18 cellular contexts compared by ENCODE assay signal in the genomic region with DNA sequence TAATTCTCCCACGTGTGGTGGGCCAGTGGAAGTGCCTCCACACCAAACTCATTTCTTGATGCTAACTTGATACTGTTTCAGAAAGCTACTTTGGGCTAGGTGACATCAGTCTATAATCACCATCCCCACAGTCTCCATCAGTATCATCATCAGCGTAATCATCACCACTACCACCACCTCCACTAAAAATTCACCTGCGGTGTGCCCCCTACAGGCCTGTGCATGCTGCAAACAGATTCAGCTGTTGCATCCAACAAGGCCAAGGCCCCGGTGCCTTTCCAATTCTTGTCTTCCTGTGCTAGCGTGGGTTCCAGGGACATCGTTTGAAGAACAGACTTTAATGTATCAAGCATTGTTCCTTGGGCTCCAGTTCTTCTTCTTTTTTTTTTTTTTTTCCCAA.
DNase-seq lines count a peak whose midpoint lies in the region; ATAC-seq and TF ChIP-seq lines count a peak whose summit lies in the region.
"Had no signal": no experiment of that assay in that cellular context is flagged by ENCODE, and none has a peak within 500 bp of the region (broad histone marks: within the 10 kb centered on the region; RNA-seq: fewer than 3 reads in every experiment).

No MANE protein-coding gene starts in this region.

- H3K27me3 ChIP-seq in PC-3 (ENCODE audit: low read length) (peaks cover 76% of the 10 kb centered on the region), trophoblast cell (ENCODE audit: insufficient read depth, low read length) (no peaks in the 10 kb centered on the region)
- H3K27me3 ChIP-seq: ascending aorta had no signal

- H4K20me1 ChIP-seq in PC-3 (ENCODE audit: low read length) = no peaks in the 10 kb centered on the region

- peak; percentile 45 for DNase-seq in activated CD4-positive, alpha-beta T cell treated with anti-CD3 and anti-CD28 coated beads for 36 hours
- no peak for DNase-seq in activated CD4-positive, alpha-beta T cell treated with anti-CD3 and anti-CD28 coated beads for 4 hours
- DNase-seq in PC-3 (no peak), glutamatergic neuron (no peak), trophoblast cell (no peak)
- DNase-seq in NK-92 treated with Interleukin-12 subunit alpha and Interleukin-12 subunit beta, amount 100 ng/mL, for 24 hours (lab: John Stamatoyannopoulos, UW) = no peak
- DNase-seq: activated B cell treated with CpG ODN at 0.5 μM for 24 hours; GDM1; GOT3; NCI-H2107; NCI-H82; stimulated activated naive CD4-positive, alpha-beta T cell treated with Interleukin-2 at 50 U/mL for 16 hours had no signal

- H3K4me1 ChIP-seq in PC-3 (ENCODE audit: insufficient read depth, low read length) = no peaks in the 10 kb centered on the region
- no peaks in the 10 kb centered on the region for H3K4me1 ChIP-seq in trophoblast cell (ENCODE audit: control insufficient read depth in 1 of 2, insufficient read depth in 2 of 2, low read length in 2 of 2)
- H3K4me1 ChIP-seq: ascending aorta had no signal

- H4K8ac ChIP-seq in trophoblast cell (ENCODE audit: low read depth, low read length) = no peak overlapping the region

- CTCF ChIA-PET in activated CD4-positive, alpha-beta T cell treated with anti-CD3 and anti-CD28 coated beads for 36 hours (lab: Charles Lee) = interaction anchor here (0.6 kb wide), 1 partner anchor 374 kb away, joined by 3 read pairs; no protein-coding TSS in a partner anchor
- CTCF ChIA-PET in PC-3 (lab: Charles Lee) = no interaction called here

- no peak overlapping the region for H3K9ac ChIP-seq in PC-3 (ENCODE audit: low read length)
- H3K9ac ChIP-seq in trophoblast cell (ENCODE audit: low read length) = no peak overlapping the region

- H3K9me3 ChIP-seq in PC-3 (ENCODE audit: low read length) (no peaks in the 10 kb centered on the region), trophoblast cell (ENCODE audit: insufficient read depth, low read depth, low read length) (no peaks in the 10 kb centered on the region)
- H3K9me3 ChIP-seq: ascending aorta had no signal

- H4K12ac ChIP-seq in trophoblast cell (ENCODE audit: low read depth, low read length) = no peak overlapping the region

- no peaks in the 10 kb centered on the region for H3K79me2 ChIP-seq in PC-3 (ENCODE audit: low read length)
- no peaks in the 10 kb centered on the region for H3K79me2 ChIP-seq in trophoblast cell (ENCODE audit: control insufficient read depth, insufficient read depth, low read length, poor library complexity)

- no peak overlapping the region for H2BK12ac ChIP-seq in trophoblast cell (ENCODE audit: low read length)

- no peaks in the 10 kb centered on the region for H3K9me3 Mint-ChIP-seq in activated CD4-positive, alpha-beta T cell treated with anti-CD3 and anti-CD28 coated beads for 36 hours (ENCODE audit: low read depth)
- peaks cover 2% of the 10 kb centered on the region for H3K9me3 Mint-ChIP-seq in glutamatergic neuron (ENCODE audit: unreplicated experiment)
- H3K9me3 Mint-ChIP-seq: activated B cell treated with CpG ODN at 0.5 μM for 24 hours, nephron had no signal

- H2AFZ ChIP-seq in PC-3 (ENCODE audit: low read length) (no peak overlapping the region), trophoblast cell (ENCODE audit: insufficient read depth, low read length, poor library complexity) (no peak overlapping the region)

- H3K36me3 Mint-ChIP-seq in activated CD4-positive, alpha-beta T cell treated with anti-CD3 and anti-CD28 coated beads for 36 hours (ENCODE audit: low read depth) = no peaks in the 10 kb centered on the region
- H3K36me3 Mint-ChIP-seq in glutamatergic neuron (ENCODE audit: unreplicated experiment) = no peaks in the 10 kb centered on the region

- H3K18ac ChIP-seq in trophoblast cell (ENCODE audit: low read length) = no peak overlapping the region

- no peak overlapping the region for H3K27ac ChIP-seq in PC-3 (ENCODE audit: low read length)
- H3K27ac ChIP-seq in trophoblast cell (ENCODE audit: low read depth, low read length) = no peak overlapping the region
- H3K27ac ChIP-seq: ascending aorta, HL-60 had no signal

- no peak overlapping the region for H2BK5ac ChIP-seq in trophoblast cell (ENCODE audit: low read depth, low read length, poor library complexity)

- H3K4ac ChIP-seq in trophoblast cell (ENCODE audit: low read depth, low read length) = no peak overlapping the region

- H3K4me2 ChIP-seq in PC-3 (ENCODE audit: low read length) (no peak overlapping the region), trophoblast cell (ENCODE audit: low read length) (no peak overlapping the region)

- H3K4me3 Mint-ChIP-seq in activated CD4-positive, alpha-beta T cell treated with anti-CD3 and anti-CD28 coated beads for 36 hours = no peak overlapping the region
- no peak overlapping the region for H3K4me3 Mint-ChIP-seq in glutamatergic neuron (ENCODE audit: unreplicated experiment)
- H3K4me3 Mint-ChIP-seq: activated B cell treated with CpG ODN at 0.5 μM for 24 hours, nephron had no signal

- H3K23ac ChIP-seq in trophoblast cell (ENCODE audit: low read length) = no peak overlapping the region

- WGBS in trophoblast cell (ENCODE audit: extremely low coverage, insufficient coverage, insufficient read length) = no CpG with 5 or more reads among the region's 6 CpGs

- H3K27ac Mint-ChIP-seq in activated CD4-positive, alpha-beta T cell treated with anti-CD3 and anti-CD28 coated beads for 36 hours = no peak overlapping the region
- no peak overlapping the region for H3K27ac Mint-ChIP-seq in glutamatergic neuron (ENCODE audit: unreplicated experiment)
- H3K27ac Mint-ChIP-seq: activated B cell treated with CpG ODN at 0.5 μM for 24 hours, nephron had no signal

- no TSS peak for BruUV-seq in PC-3 (replicated peaks; lab: Mats Ljungman, UMichigan)

- TF ChIP-seq CTCF in GM12873 (IDR thresholded peaks at IDR 0.05; ENCODE audit: insufficient read depth, low read depth, low read length, missing control alignments) (peak; percentile 39), PC-3 (conservative IDR thresholded peaks at IDR 0.05; ENCODE audit: low read depth, low read length) (peak; percentile 26; the same call in 1 of the 2 replicates), glutamatergic neuron (IDR thresholded peaks at IDR 0.05; ENCODE audit: partially characterized antibody, unreplicated experiment) (peak; percentile 6)

- H3K27me3 Mint-ChIP-seq in activated CD4-positive, alpha-beta T cell treated with anti-CD3 and anti-CD28 coated beads for 36 hours = peaks cover 13% of the 10 kb centered on the region
- H3K27me3 Mint-ChIP-seq in glutamatergic neuron (ENCODE audit: unreplicated experiment) = peaks cover 8% of the 10 kb centered on the region

- H3F3A ChIP-seq in PC-3 (ENCODE audit: low read length, unreplicated experiment) = no peaks in the 10 kb centered on the region

- H3K79me1 ChIP-seq in trophoblast cell (ENCODE audit: low read length) = no peaks in the 10 kb centered on the region

- no peak overlapping the region for H2BK120ac ChIP-seq in trophoblast cell (ENCODE audit: insufficient read depth, low read length, poor library complexity)

- no peaks in the 10 kb centered on the region for H3K36me3 ChIP-seq in PC-3 (ENCODE audit: low read depth, low read length)
- no peaks in the 10 kb centered on the region for H3K36me3 ChIP-seq in trophoblast cell (ENCODE audit: control insufficient read depth in 1 of 2, insufficient read depth in 2 of 2, low read length in 2 of 2)
- H3K36me3 ChIP-seq: ascending aorta had no signal

- ATAC-seq in activated CD4-positive, alpha-beta T cell treated with anti-CD3 and anti-CD28 coated beads for 36 hours = no peak
- ATAC-seq in PC-3 = no peak
- no peak for ATAC-seq in GM21515 (IDR thresholded peaks at IDR 0.05; ENCODE audit: unreplicated experiment)

- no peak overlapping the region for H4K91ac ChIP-seq in trophoblast cell (ENCODE audit: low read depth, low read length)

- H3K9me2 ChIP-seq in PC-3 (replicated peaks; ENCODE audit: low read length) = no peaks in the 10 kb centered on the region

- intact Hi-C loops in activated CD4-positive, alpha-beta T cell treated with anti-CD3 and anti-CD28 coated beads for 36 hours (cut with DNase I, micrococcal nuclease) = loop anchor here in 1 of 2 experiments (2.0 to 10.0 kb wide), 2 partner anchors 97 to 299 kb away; no protein-coding TSS in a partner anchor
- intact Hi-C loops in PC-3 (cut with micrococcal nuclease) = no loop called here

- H3K4me3 ChIP-seq in PC-3 (ENCODE audit: low read length) = no peak overlapping the region
- no peak overlapping the region for H3K4me3 ChIP-seq in trophoblast cell (ENCODE audit: low read depth, low read length)
- H3K4me3 ChIP-seq: ascending aorta, lung had no signal

- H2AK5ac ChIP-seq in trophoblast cell (ENCODE audit: low read length) = no peak overlapping the region

- H3K14ac ChIP-seq in trophoblast cell (ENCODE audit: low read length) = no peak overlapping the region

- POLR2A ChIA-PET in activated CD4-positive, alpha-beta T cell treated with anti-CD3 and anti-CD28 coated beads for 36 hours (lab: Charles Lee) = no interaction called here
- POLR2A ChIA-PET in PC-3 (lab: Charles Lee; ENCODE audit: unreplicated experiment) = no interaction called here

- no peaks in the 10 kb centered on the region for H3K4me1 Mint-ChIP-seq in activated CD4-positive, alpha-beta T cell treated with anti-CD3 and anti-CD28 coated beads for 36 hours
- H3K4me1 Mint-ChIP-seq in glutamatergic neuron (ENCODE audit: low read depth, unreplicated experiment) = peaks cover 4% of the 10 kb centered on the region
- H3K4me1 Mint-ChIP-seq: nephron had no signal
